In genomic region chr16:727291-727977, GRCh38 we compare ENCODE assay signal across 8 cellular contexts. TPM values are rescaled to one million over a fixed set of nuclear protein-coding genes. Genes with fewer than 3 reads are reported as not detected.
DNase-seq lines count a peak whose midpoint lies in the region; ATAC-seq and TF ChIP-seq lines count a peak whose summit lies in the region.

No MANE protein-coding gene starts in this region.

- H3K9me3 Mint-ChIP-seq in naive B cell = no peaks in the 10 kb centered on the region
- no peaks in the 10 kb centered on the region for H3K9me3 Mint-ChIP-seq in endothelial cell (ENCODE audit: unreplicated experiment)

- in situ Hi-C loops in KBM-7 (cut with MboI; ENCODE audit: low pct_unique_long_range_greater_than_20kb, low sequenced_read_pairs) = no loop called here

- H3K4me3 ChIP-seq in OCI-LY1 (ENCODE audit: low read depth, low read length, poor library complexity, severe bottlenecking) (peak overlapping the region; percentile 93), colonic mucosa (peak overlapping the region; percentile 42)

- H3K36me3 ChIP-seq in OCI-LY1 (ENCODE audit: insufficient read depth, low read length) (peaks cover 32% of the 10 kb centered on the region), colonic mucosa (no peaks in the 10 kb centered on the region)

- peak; percentile 47 for DNase-seq in NCI-H82 (lab: John Stamatoyannopoulos, UW)
- no peak for DNase-seq in NCI-H82 treated with DMSO at 0.1 percent for 48 hours (lab: John Stamatoyannopoulos, UW; ENCODE audit: unreplicated experiment)
- peak; percentile 39 for DNase-seq in colonic mucosa
- peak; percentile 46 for DNase-seq in naive B cell
- DNase-seq in endothelial cell (ENCODE audit: low spot score) = no peak
- no peak for DNase-seq in NCI-H526 treated with DMSO at 0.1 percent for 48 hours (lab: John Stamatoyannopoulos, UW)
- DNase-seq in KBM-7 = no peak

- H3K27ac ChIP-seq in OCI-LY1 (ENCODE audit: low read depth, low read length, poor library complexity, severe bottlenecking) = peak overlapping the region; percentile 33
- H3K27ac ChIP-seq in colonic mucosa = no peak overlapping the region

- peak; percentile 35 to 40 for ATAC-seq in naive B cell (ENCODE audit: low read depth in 2 of 2)

- no peaks in the 10 kb centered on the region for H3K9me3 ChIP-seq in OCI-LY1 (ENCODE audit: low read length)
- no peaks in the 10 kb centered on the region for H3K9me3 ChIP-seq in colonic mucosa

- H3K4me3 Mint-ChIP-seq in naive B cell = peak overlapping the region in 7 of 8 donors; percentile 45 to 75 (median 54)
- H3K4me3 Mint-ChIP-seq in endothelial cell (ENCODE audit: unreplicated experiment) = no peak overlapping the region

- peak overlapping the region; percentile 95 for H3K4me2 ChIP-seq in OCI-LY1 (ENCODE audit: low read length)

- intact Hi-C loops in colonic mucosa (cut with DNase I) = no loop called here

- H3K27ac Mint-ChIP-seq in naive B cell (no peak overlapping the region), endothelial cell (ENCODE audit: unreplicated experiment) (no peak overlapping the region)

- H3K36me3 Mint-ChIP-seq in naive B cell = no peaks in the 10 kb centered on the region
- H3K36me3 Mint-ChIP-seq in endothelial cell (ENCODE audit: low read depth, unreplicated experiment) = peaks cover 3% of the 10 kb centered on the region

- H3K27me3 Mint-ChIP-seq in naive B cell (no peaks in the 10 kb centered on the region), endothelial cell (ENCODE audit: unreplicated experiment) (peaks cover 6% of the 10 kb centered on the region)

- peak overlapping the region; percentile 92 for H3K9ac ChIP-seq in OCI-LY1 (ENCODE audit: low read length)
- H3K9ac ChIP-seq in colonic mucosa (ENCODE audit: low read depth in 2 of 2, low read length in 2 of 2) = peak overlapping the region; percentile 12 to 16

- H3K4me1 ChIP-seq in OCI-LY1 (ENCODE audit: insufficient read depth, low read length, severe bottlenecking) (peaks cover 30% of the 10 kb centered on the region), colonic mucosa (peaks cover 13% of the 10 kb centered on the region)

- H4K20me1 ChIP-seq in OCI-LY1 (ENCODE audit: insufficient read depth, low read length) = no peaks in the 10 kb centered on the region

- no peaks in the 10 kb centered on the region for H3K27me3 ChIP-seq in OCI-LY1 (ENCODE audit: insufficient read depth, low read length)
- peaks cover 9% of the 10 kb centered on the region for H3K27me3 ChIP-seq in colonic mucosa

- H3K4me1 Mint-ChIP-seq in naive B cell (peaks cover 0 to 5% (median 5%) of the 10 kb centered on the region in 3 donors), endothelial cell (ENCODE audit: unreplicated experiment) (no peaks in the 10 kb centered on the region)

- no peak for TF ChIP-seq CTCF in OCI-LY1 (IDR thresholded peaks at IDR 0.05; ENCODE audit: low read length)
- no peak for TF ChIP-seq CTCF in colonic mucosa (IDR thresholded peaks at IDR 0.05)
- no peak for TF ChIP-seq CTCF in endothelial cell (IDR thresholded peaks at IDR 0.05; ENCODE audit: unreplicated experiment)

- no peaks in the 10 kb centered on the region for H3K9me2 ChIP-seq in OCI-LY1 (ENCODE audit: low read depth, low read length)

- H2AFZ ChIP-seq in OCI-LY1 (ENCODE audit: low read length) = no peak overlapping the region

- H3K79me2 ChIP-seq in OCI-LY1 (ENCODE audit: insufficient read depth, low read length) = no peaks in the 10 kb centered on the region

- peaks cover 4% of the 10 kb centered on the region; the same call in 1 of the 2 replicates for H3F3A ChIP-seq in OCI-LY1 (ENCODE audit: insufficient read depth, low read length)

RNA-seq across cellular contexts. Expression of gene HAGHL, which starts 0.5 kb away (rescaled TPM):
- total RNA-seq in colonic mucosa (10 to 100 TPM in 1 of 2 donors, 1 to 10 TPM in 1; 2.6 to 13.0 TPM), endothelial cell (ENCODE audit: unreplicated experiment) (1.5 TPM)
- 1 to 10 TPM; 1.5 to 8.5 (median 2.9) TPM for polyA plus RNA-seq in naive B cell (ENCODE audit: low read depth in 6 of 6)

RNA-seq across cellular contexts. Expression of gene CCDC78, which starts 1.2 kb away (rescaled TPM):
- total RNA-seq in colonic mucosa (1 to 10 TPM in 1 of 2 donors, under 1 TPM in 1; 0.37 to 3.7 TPM), endothelial cell (ENCODE audit: unreplicated experiment) (0.85 TPM)
- polyA plus RNA-seq in naive B cell (ENCODE audit: low read depth in 6 of 6) = under 1 TPM in 2 of 6 donors, not detected in 4; 0.41 to 0.95 TPM

RNA-seq across cellular contexts. Expression of gene ANTKMT, which starts 6.5 kb away (rescaled TPM):
- total RNA-seq in colonic mucosa (10 to 100 TPM; 42.1 to 83.1 TPM), endothelial cell (ENCODE audit: unreplicated experiment) (11.1 TPM)
- polyA plus RNA-seq in naive B cell (ENCODE audit: low read depth in 6 of 6) = 10 to 100 TPM; 21.5 to 62.0 (median 38.0) TPM

RNA-seq across cellular contexts. Expression of gene METRN, which starts 12.5 kb away (rescaled TPM):
- 10 to 100 TPM; 23.3 to 50.0 TPM for total RNA-seq in colonic mucosa
- polyA plus RNA-seq in naive B cell (ENCODE audit: low read depth in 6 of 6) = 10 to 100 TPM in 1 of 6 donors, 1 to 10 TPM in 4, not detected in 1; 4.0 to 10.2 (median 6.2) TPM
- 11.2 TPM for total RNA-seq in endothelial cell (ENCODE audit: unreplicated experiment)

RNA-seq across cellular contexts. Expression of gene CIAO3, which starts 13.4 kb away (rescaled TPM):
- total RNA-seq in colonic mucosa = 10 to 100 TPM; 29.2 to 62.1 TPM
- polyA plus RNA-seq in naive B cell (ENCODE audit: low read depth in 6 of 6) = 10 to 100 TPM; 14.1 to 29.6 (median 20.5) TPM
- 51.0 TPM for total RNA-seq in endothelial cell (ENCODE audit: unreplicated experiment)

Comparison
In these comparisons a context has a peak if more than half of its experiments do, and no peak if none do; other contexts are left out.
1. DNase-seq: peak in NCI-H82 (single experiment), colonic mucosa (single experiment) and naive B cell (single experiment); none in NCI-H82 treated with DMSO at 0.1 percent for 48 hours (single experiment), endothelial cell (single experiment), NCI-H526 treated with DMSO at 0.1 percent for 48 hours (single experiment) and KBM-7 (single experiment).